Comparison of ENCODE assay signal across 12 cellular contexts in the genomic region with DNA sequence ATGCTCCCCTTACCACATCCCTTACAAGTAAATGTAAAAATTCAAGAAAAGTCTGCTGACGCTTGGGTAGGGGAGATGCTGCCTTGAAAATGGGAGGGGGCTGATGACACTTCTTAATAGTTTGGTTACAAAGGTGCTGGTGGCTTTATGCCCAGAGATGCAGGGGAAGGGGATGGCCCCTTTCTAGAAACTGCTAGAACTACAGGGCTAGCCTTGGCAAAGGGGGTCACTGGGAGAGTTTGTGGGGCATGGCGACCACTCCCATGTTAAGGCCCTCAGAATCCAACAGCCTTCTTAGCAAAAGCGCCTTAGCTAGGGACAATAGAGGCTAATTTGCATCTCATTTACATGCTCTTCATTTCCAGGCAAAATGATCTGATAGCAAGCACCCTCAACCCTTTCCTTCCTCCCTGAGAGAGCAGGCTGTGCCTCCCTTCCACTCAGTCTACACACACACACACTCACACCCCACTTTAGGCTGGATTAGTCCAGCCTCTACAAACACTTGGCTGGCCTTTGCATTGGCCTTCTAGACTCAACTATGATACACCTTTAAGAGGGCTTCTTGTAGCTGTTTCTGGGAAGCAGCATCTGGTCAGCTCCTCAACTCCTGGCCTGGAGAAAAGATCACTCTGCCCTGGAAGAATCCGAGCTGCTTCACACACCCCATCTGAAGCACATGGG. TPM values are rescaled to one million over a fixed set of nuclear protein-coding genes. Genes with fewer than 3 reads are reported as not detected.
DNase-seq lines count a peak whose midpoint lies in the region; ATAC-seq and TF ChIP-seq lines count a peak whose summit lies in the region.
"Had no signal": no experiment of that assay in that cellular context is flagged by ENCODE, and none has a peak within 500 bp of the region (broad histone marks: within the 10 kb centered on the region; RNA-seq: fewer than 3 reads in every experiment).

No MANE protein-coding gene starts in this region.

- no peak overlapping the region for H4K8ac ChIP-seq in H9 (replicated peaks; ENCODE audit: insufficient read length, low read depth, low read length)

- no peak overlapping the region for H2AFZ ChIP-seq in H9 (ENCODE audit: low read length)

- H2BK15ac ChIP-seq in H9 (ENCODE audit: low read depth, low read length), result no peak overlapping the region

- intact Hi-C loops in activated T-helper 1 cell treated with anti-CD3 and anti-CD28 coated beads, Interleukin-12 subunit alpha, Interleukin-12 subunit beta, Interleukin-2, Interleukin-4 antibody, amounts not matched to agents 30 ng/mL and 10 ng/mL and 1 ng/mL, durations not matched to agents 14 hours and 24 hours and 36 hours (cut with micrococcal nuclease), result no loop called here
- intact Hi-C loops in gastrocnemius medialis (cut with DNase I; ENCODE audit: low total_unique reads), result loop anchor here (5.0 kb wide), 3 partner anchors 32 to 582 kb away; no protein-coding TSS in a partner anchor

- H4K91ac ChIP-seq in H9 (ENCODE audit: insufficient read length, low read depth, low read length), result no peak overlapping the region

- H3K9me3 Mint-ChIP-seq in H9, result no peaks in the 10 kb centered on the region
- H3K9me3 Mint-ChIP-seq in activated T-helper 1 cell treated with anti-CD3 and anti-CD28 coated beads, Interleukin-12 subunit alpha, Interleukin-12 subunit beta, Interleukin-2, Interleukin-4 antibody, amounts not matched to agents 30 ng/mL and 10 ng/mL and 1 ng/mL, durations not matched to agents 14 hours and 24 hours and 36 hours, result no peaks in the 10 kb centered on the region

- H4K20me1 ChIP-seq in H9 (ENCODE audit: control insufficient read depth, insufficient read depth, insufficient read length), result peaks cover 4% of the 10 kb centered on the region

- no peaks in the 10 kb centered on the region; the same call in 1 of the 2 replicates for H3K27me3 ChIP-seq in H9 (ENCODE audit: insufficient read depth, low read length)
- H3K27me3 ChIP-seq in iPS-20b (ENCODE audit: insufficient read depth, low read length), result peaks cover 37% of the 10 kb centered on the region
- no peaks in the 10 kb centered on the region for H3K27me3 ChIP-seq in gastrocnemius medialis

- H3T11ph ChIP-seq in H9 (ENCODE audit: low read length), result no peak overlapping the region

- no peak overlapping the region for H3K23ac ChIP-seq in H9 (ENCODE audit: insufficient read length, low read depth, low read length)

- peak overlapping the region in 1 of 3 experiments; percentile 9; a peak in 1 of 7 replicates for H3K27ac Mint-ChIP-seq in H9
- H3K27ac Mint-ChIP-seq in activated T-helper 1 cell treated with anti-CD3 and anti-CD28 coated beads, Interleukin-12 subunit alpha, Interleukin-12 subunit beta, Interleukin-2, Interleukin-4 antibody, amounts not matched to agents 30 ng/mL and 10 ng/mL and 1 ng/mL, durations not matched to agents 14 hours and 24 hours and 36 hours, result no peak overlapping the region

- DNase-seq in H9, result no peak
- DNase-seq in activated T-helper 1 cell treated with anti-CD3 and anti-CD28 coated beads, Interleukin-12 subunit alpha, Interleukin-12 subunit beta, Interleukin-2, Interleukin-4 antibody, amounts not matched to agents 30 ng/mL and 10 ng/mL and 1 ng/mL, durations not matched to agents 14 hours and 24 hours and 36 hours (ENCODE audit: low spot score), result no peak
- peak in 1 of 2 donors; percentile 60 for DNase-seq in gastrocnemius medialis
- no peak for DNase-seq in NCI-H2171 (lab: John Stamatoyannopoulos, UW)
- no peak for DNase-seq in T-helper 2 cell
- DNase-seq: DND-41, NCI-H748 treated with DMSO at 0.1 percent for 48 hours, trophoblast cell had no signal

- H3K9ac ChIP-seq in H9 (ENCODE audit: extremely low read depth, insufficient read length, low read length) (no peak overlapping the region), iPS-20b (ENCODE audit: low read depth, low read length) (peak overlapping the region; percentile 66; the same call in 1 of the 2 replicates)

- no peak overlapping the region for H2BK120ac ChIP-seq in H9 (ENCODE audit: low read depth, low read length, poor library complexity, severe bottlenecking)

- ATAC-seq in gastrocnemius medialis (peak; percentile 1 to 10), GM21723 (IDR thresholded peaks at IDR 0.05; ENCODE audit: unreplicated experiment) (no peak), GM21825 (IDR thresholded peaks at IDR 0.05; ENCODE audit: unreplicated experiment) (no peak)

- peak overlapping the region; percentile 85 to 86 for H3K4me3 Mint-ChIP-seq in H9
- peak overlapping the region; percentile 1 for H3K4me3 Mint-ChIP-seq in activated T-helper 1 cell treated with anti-CD3 and anti-CD28 coated beads, Interleukin-12 subunit alpha, Interleukin-12 subunit beta, Interleukin-2, Interleukin-4 antibody, amounts not matched to agents 30 ng/mL and 10 ng/mL and 1 ng/mL, durations not matched to agents 14 hours and 24 hours and 36 hours

- no peak overlapping the region for H3K18ac ChIP-seq in H9 (ENCODE audit: insufficient read length, low read depth, low read length)

- peaks cover 24% of the 10 kb centered on the region for H3K23me2 ChIP-seq in H9 (ENCODE audit: insufficient read length, low read depth, low read length, poor library complexity, severe bottlenecking)

- no peaks in the 10 kb centered on the region for H3K79me1 ChIP-seq in H9 (ENCODE audit: insufficient read depth, low read depth, low read length, poor library complexity, severe bottlenecking)

- no peaks in the 10 kb centered on the region for H3K79me2 ChIP-seq in H9 (ENCODE audit: insufficient read depth, low read length)

- in situ Hi-C loops in gastrocnemius medialis (cut with MboI; ENCODE audit: low sequenced_read_pairs in 4 of 4), result no loop called here

- H4K5ac ChIP-seq in H9 (ENCODE audit: insufficient read length, low read depth, low read length), result no peak overlapping the region

- H3K4me1 ChIP-seq in H9 (ENCODE audit: insufficient read depth, low read length), result peaks cover 22% of the 10 kb centered on the region; the same call in 1 of the 2 replicates
- H3K4me1 ChIP-seq in iPS-20b (ENCODE audit: insufficient read depth, low read length), result peaks cover 28% of the 10 kb centered on the region
- peaks cover 48 to 61% of the 10 kb centered on the region in 2 donors for H3K4me1 ChIP-seq in gastrocnemius medialis

- no peak overlapping the region for H2BK12ac ChIP-seq in H9 (ENCODE audit: insufficient read length, low read depth, low read length)

- H3K4me3 ChIP-seq in iPS-20b (ENCODE audit: low read length), result peak overlapping the region; percentile 90
- peak overlapping the region; percentile 89 to 97 (median 92) for H3K4me3 ChIP-seq in gastrocnemius medialis

- peaks cover 3 to 5% (median 5%) of the 10 kb centered on the region in 3 experiments; a peak in 4 of 7 replicates for H3K36me3 Mint-ChIP-seq in H9 (ENCODE audit: insufficient read depth in 1 of 3, low read depth in 3 of 3)
- H3K36me3 Mint-ChIP-seq in activated T-helper 1 cell treated with anti-CD3 and anti-CD28 coated beads, Interleukin-12 subunit alpha, Interleukin-12 subunit beta, Interleukin-2, Interleukin-4 antibody, amounts not matched to agents 30 ng/mL and 10 ng/mL and 1 ng/mL, durations not matched to agents 14 hours and 24 hours and 36 hours (ENCODE audit: low read depth), result no peaks in the 10 kb centered on the region

- TF ChIP-seq CTCF in H9 (conservative IDR thresholded peaks at IDR 0.05) (no peak), gastrocnemius medialis (IDR thresholded peaks at IDR 0.05 in 4 of 5, conservative IDR thresholded peaks at IDR 0.05 in 1 of 5) (no peak)

- H3K4me1 Mint-ChIP-seq in H9, result peaks cover 34 to 43% of the 10 kb centered on the region in 2 experiments
- peaks cover 22% of the 10 kb centered on the region for H3K4me1 Mint-ChIP-seq in activated T-helper 1 cell treated with anti-CD3 and anti-CD28 coated beads, Interleukin-12 subunit alpha, Interleukin-12 subunit beta, Interleukin-2, Interleukin-4 antibody, amounts not matched to agents 30 ng/mL and 10 ng/mL and 1 ng/mL, durations not matched to agents 14 hours and 24 hours and 36 hours (ENCODE audit: low read depth)

- no peak overlapping the region for H2BK20ac ChIP-seq in H9 (ENCODE audit: low read depth, low read length, poor library complexity, severe bottlenecking)

- H2BK5ac ChIP-seq in H9 (ENCODE audit: insufficient read length, low read length), result no peak overlapping the region

- H3K27ac ChIP-seq in H9 (ENCODE audit: insufficient read length, low read depth, low read length) (no peak overlapping the region), iPS-20b (ENCODE audit: low read length) (no peak overlapping the region), gastrocnemius medialis (peak overlapping the region; percentile 95 to 99 (median 98))
- H3K27ac ChIP-seq: VCaP had no signal

- peak overlapping the region; percentile 90 for H3K4me2 ChIP-seq in H9 (ENCODE audit: insufficient read depth, insufficient read length, low read length)

- H3K4ac ChIP-seq in H9 (ENCODE audit: low read depth, low read length), result no peak overlapping the region

- no peak overlapping the region for H3K14ac ChIP-seq in H9 (ENCODE audit: insufficient read depth, low read length)

- WGBS in H9 (ENCODE audit: extremely low coverage, insufficient read length, low lambda C conversion rate), result no CpG with 5 or more reads among the region's 4 CpGs

- H3K27me3 Mint-ChIP-seq in H9 (ENCODE audit: low read depth), result peaks cover 31% of the 10 kb centered on the region
- peaks cover 26% of the 10 kb centered on the region for H3K27me3 Mint-ChIP-seq in activated T-helper 1 cell treated with anti-CD3 and anti-CD28 coated beads, Interleukin-12 subunit alpha, Interleukin-12 subunit beta, Interleukin-2, Interleukin-4 antibody, amounts not matched to agents 30 ng/mL and 10 ng/mL and 1 ng/mL, durations not matched to agents 14 hours and 24 hours and 36 hours (ENCODE audit: insufficient read depth)

- no peak overlapping the region for H3K56ac ChIP-seq in H9 (ENCODE audit: insufficient read length, low read depth, low read length)

- TF ChIP-seq POLR2A in gastrocnemius medialis (IDR thresholded peaks at IDR 0.05), result no peak

- H3K9me3 ChIP-seq in H9 (ENCODE audit: control insufficient read depth, low read depth, low read length) (no peaks in the 10 kb centered on the region), iPS-20b (ENCODE audit: insufficient read depth, low read depth, low read length) (no peaks in the 10 kb centered on the region), gastrocnemius medialis (no peaks in the 10 kb centered on the region)

- H3K36me3 ChIP-seq in iPS-20b (ENCODE audit: insufficient read depth, low read depth, low read length) (no peaks in the 10 kb centered on the region), gastrocnemius medialis (peaks cover 0 to 9% of the 10 kb centered on the region in 2 donors)

- no peak overlapping the region for H2AK5ac ChIP-seq in H9 (ENCODE audit: insufficient read length, low read length)

RNA-seq across cellular contexts. Expression of gene SEMA6C, which starts 1.8 kb away (rescaled TPM):
- 11.5 and 12.3 TPM in 2 replicates for total RNA-seq in H9 (2021)
- total RNA-seq in activated T-helper 1 cell treated with anti-CD3 and anti-CD28 coated beads, Interleukin-12 subunit alpha, Interleukin-12 subunit beta, Interleukin-2, Interleukin-4 antibody, amounts not matched to agents 30 ng/mL and 10 ng/mL and 1 ng/mL, durations not matched to agents 14 hours and 24 hours and 36 hours, result 3.6 and 4.3 TPM in 2 replicates
- 100 to 1,000 TPM in 2 of 4 donors, 10 to 100 TPM in 2; 51.5 to 121 (median 108) TPM for total RNA-seq in gastrocnemius medialis

RNA-seq across cellular contexts. Expression of gene TNFAIP8L2, which starts 11.8 kb away (rescaled TPM):
- not detected in 2 replicates for total RNA-seq in H9 (2021)
- total RNA-seq in activated T-helper 1 cell treated with anti-CD3 and anti-CD28 coated beads, Interleukin-12 subunit alpha, Interleukin-12 subunit beta, Interleukin-2, Interleukin-4 antibody, amounts not matched to agents 30 ng/mL and 10 ng/mL and 1 ng/mL, durations not matched to agents 14 hours and 24 hours and 36 hours, result 38.0 and 38.5 TPM in 2 replicates
- 1 to 10 TPM in 3 of 4 donors, not detected in 1; 1.1 to 3.1 (median 1.4) TPM for total RNA-seq in gastrocnemius medialis

RNA-seq across cellular contexts. Expression of gene LYSMD1, which starts 21.1 kb away (rescaled TPM):
- total RNA-seq in H9 (2021) (5.8 and 6.7 TPM in 2 replicates), gastrocnemius medialis (10 to 100 TPM; 11.4 to 14.6 (median 13.7) TPM)
- total RNA-seq in activated T-helper 1 cell treated with anti-CD3 and anti-CD28 coated beads, Interleukin-12 subunit alpha, Interleukin-12 subunit beta, Interleukin-2, Interleukin-4 antibody, amounts not matched to agents 30 ng/mL and 10 ng/mL and 1 ng/mL, durations not matched to agents 14 hours and 24 hours and 36 hours, result 4.0 and 5.0 TPM in 2 replicates

RNA-seq across cellular contexts. Expression of gene SCNM1, which starts 21.3 kb away (rescaled TPM):
- total RNA-seq in H9 (2021), result 54.1 and 60.5 TPM in 2 replicates
- total RNA-seq in activated T-helper 1 cell treated with anti-CD3 and anti-CD28 coated beads, Interleukin-12 subunit alpha, Interleukin-12 subunit beta, Interleukin-2, Interleukin-4 antibody, amounts not matched to agents 30 ng/mL and 10 ng/mL and 1 ng/mL, durations not matched to agents 14 hours and 24 hours and 36 hours, result 111 and 117 TPM in 2 replicates
- total RNA-seq in gastrocnemius medialis, result 10 to 100 TPM; 17.7 to 56.1 (median 35.6) TPM

RNA-seq across cellular contexts. Expression of gene TMOD4, which starts 31.2 kb away (rescaled TPM):
- 0.42 and 1.6 TPM in 2 replicates for total RNA-seq in H9 (2021)
- 2.6 and 2.9 TPM in 2 replicates for total RNA-seq in activated T-helper 1 cell treated with anti-CD3 and anti-CD28 coated beads, Interleukin-12 subunit alpha, Interleukin-12 subunit beta, Interleukin-2, Interleukin-4 antibody, amounts not matched to agents 30 ng/mL and 10 ng/mL and 1 ng/mL, durations not matched to agents 14 hours and 24 hours and 36 hours
- 100 to 1,000 TPM in 3 of 4 donors, 10 to 100 TPM in 1; 58.3 to 315 (median 188) TPM for total RNA-seq in gastrocnemius medialis

Comparison
In these comparisons a context has a peak if more than half of its experiments do, and no peak if none do; other contexts are left out.
1. H3K27ac ChIP-seq: peak in gastrocnemius medialis (4 of 4); none in H9 (single experiment) and iPS-20b (single experiment).
2. ATAC-seq: peak in gastrocnemius medialis (2 of 2); none in GM21723 (single experiment) and GM21825 (single experiment).